15 cellular contexts compared by ENCODE assay signal in the genomic region with DNA sequence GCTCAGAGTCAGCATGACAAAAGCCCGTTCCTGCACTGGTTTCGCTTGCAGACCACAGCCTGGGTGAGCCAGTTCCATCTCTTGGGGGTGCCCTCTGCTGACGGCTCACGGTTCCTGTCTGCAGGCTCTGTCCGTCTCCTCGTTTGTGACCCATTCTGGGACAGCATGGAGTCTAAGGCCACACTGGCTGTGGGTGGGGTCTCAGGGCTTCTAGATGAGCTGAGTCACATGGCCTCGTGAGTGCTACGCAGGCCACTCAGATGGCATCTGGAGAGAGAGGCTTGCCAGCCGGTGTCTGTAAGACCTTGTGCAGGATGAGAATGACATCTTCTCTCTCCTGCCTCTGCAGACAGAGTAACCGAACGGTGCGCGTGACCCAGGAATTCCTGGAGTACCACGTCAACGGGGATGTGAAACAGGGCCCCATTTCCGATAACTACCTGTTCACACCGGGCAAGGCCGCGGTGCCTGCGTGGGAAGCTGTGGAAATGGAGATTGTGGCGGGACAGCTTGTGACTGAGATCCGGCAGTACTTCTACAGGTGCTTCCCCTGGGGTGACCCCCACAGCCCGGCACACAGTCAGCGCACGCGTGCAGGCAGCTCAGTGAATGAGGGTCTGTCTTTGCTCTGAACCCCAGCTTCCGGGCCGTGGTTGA. TPM values are rescaled to one million over a fixed set of nuclear protein-coding genes. Genes with fewer than 3 reads are reported as not detected.
DNase-seq lines count a peak whose midpoint lies in the region; ATAC-seq and TF ChIP-seq lines count a peak whose summit lies in the region.
"Had no signal": no experiment of that assay in that cellular context is flagged by ENCODE, and none has a peak within 500 bp of the region (broad histone marks: within the 10 kb centered on the region; RNA-seq: fewer than 3 reads in every experiment).

No MANE protein-coding gene starts in this region.

- H3K27me3 Mint-ChIP-seq in effector memory CD8-positive, alpha-beta T cell = no peaks in the 10 kb centered on the region
- no peaks in the 10 kb centered on the region for H3K27me3 Mint-ChIP-seq in naive thymus-derived CD4-positive, alpha-beta T cell
- H3K27me3 Mint-ChIP-seq: activated B cell treated with CpG ODN at 0.5 μM for 24 hours; activated T-helper 17 cell treated with anti-CD3 and anti-CD28 coated beads, Interleukin-2, amount 50 U/mL, for 72 hours had no signal

- no peaks in the 10 kb centered on the region for H3K4me1 ChIP-seq in OCI-LY7 (ENCODE audit: insufficient read depth, low read length, poor library complexity, severe bottlenecking)
- H3K4me1 ChIP-seq in naive thymus-derived CD4-positive, alpha-beta T cell (ENCODE audit: control insufficient read depth in 2 of 2, insufficient read depth in 2 of 2, low read length in 2 of 2) = no peaks in the 10 kb centered on the region
- no peaks in the 10 kb centered on the region for H3K4me1 ChIP-seq in vagina
- H3K4me1 ChIP-seq: psoas muscle had no signal

- peaks cover 45% of the 10 kb centered on the region for H3K36me3 Mint-ChIP-seq in effector memory CD8-positive, alpha-beta T cell (ENCODE audit: insufficient read depth)
- H3K36me3 Mint-ChIP-seq in naive thymus-derived CD4-positive, alpha-beta T cell = peaks cover 33 to 73% (median 56%) of the 10 kb centered on the region in 5 donors

- no peak for TF ChIP-seq POLR2A in vagina (IDR thresholded peaks at IDR 0.05)

- H4K20me1 ChIP-seq in OCI-LY7 (ENCODE audit: insufficient read depth, low read length) = no peaks in the 10 kb centered on the region

- intact Hi-C loops in OCI-LY7 (cut with micrococcal nuclease; ENCODE audit: unreplicated experiment) = no loop called here
- intact Hi-C loops in naive thymus-derived CD4-positive, alpha-beta T cell (cut with micrococcal nuclease) = no loop called here
- intact Hi-C loops in vagina (cut with DNase I) = no loop called here

- no peak overlapping the region for H3K27ac ChIP-seq in OCI-LY7 (ENCODE audit: low read depth, low read length, poor library complexity, severe bottlenecking)
- H3K27ac ChIP-seq in naive thymus-derived CD4-positive, alpha-beta T cell (ENCODE audit: low read depth, low read length) = no peak overlapping the region
- H3K27ac ChIP-seq in vagina = no peak overlapping the region
- H3K27ac ChIP-seq: psoas muscle had no signal

- H3K9me3 ChIP-seq in OCI-LY7 (ENCODE audit: low read length) (no peaks in the 10 kb centered on the region), vagina (no peaks in the 10 kb centered on the region)
- H3K9me3 ChIP-seq in naive thymus-derived CD4-positive, alpha-beta T cell (ENCODE audit: control insufficient read depth in 2 of 3, low read length in 3 of 3) = peaks cover 0 to 15% (median 0%) of the 10 kb centered on the region in 3 experiments
- H3K9me3 ChIP-seq: psoas muscle had no signal

- H3K27ac Mint-ChIP-seq in effector memory CD8-positive, alpha-beta T cell = peak overlapping the region; percentile 75 to 83
- peak overlapping the region in 1 of 9 donors; percentile 19 for H3K27ac Mint-ChIP-seq in naive thymus-derived CD4-positive, alpha-beta T cell
- H3K27ac Mint-ChIP-seq: activated B cell treated with CpG ODN at 0.5 μM for 24 hours had no signal

- TF ChIP-seq CTCF in OCI-LY7 (conservative IDR thresholded peaks at IDR 0.05; ENCODE audit: low read length) (0 out of 2 replicates have a peak, but pooled peaks have one; percentile 28), vagina (IDR thresholded peaks at IDR 0.05) (no peak)

- DNase-seq in ELF-1 (ENCODE audit: low read depth, low spot score) = peak; percentile 68
- no peak for DNase-seq in OCI-LY7 (ENCODE audit: low spot score)
- DNase-seq in effector memory CD8-positive, alpha-beta T cell = peak in 2 of 3 experiments; percentile 15 to 16
- no peak for DNase-seq in naive thymus-derived CD4-positive, alpha-beta T cell
- no peak for DNase-seq in vagina (ENCODE audit: extremely low spot score in 2 of 2)
- DNase-seq: activated B cell treated with CpG ODN at 0.5 μM for 24 hours, C1 segment of cervical spinal cord, erythroblast, NCI-H1105, NCI-H748 treated with DMSO at 0.1 percent for 48 hours, psoas muscle had no signal

- POLR2A ChIA-PET in OCI-LY7 (lab: Charles Lee) = interaction anchor here (0.9 kb wide), 1 partner anchor 67 kb away, joined by 3 read pairs; no protein-coding TSS in a partner anchor
- POLR2A ChIA-PET in naive thymus-derived CD4-positive, alpha-beta T cell (lab: Charles Lee) = no interaction called here

- no peak overlapping the region for H3K4me3 ChIP-seq in OCI-LY7 (ENCODE audit: low read depth, low read length, poor library complexity, severe bottlenecking)
- H3K4me3 ChIP-seq in naive thymus-derived CD4-positive, alpha-beta T cell (ENCODE audit: low read length) = no peak overlapping the region
- H3K4me3 ChIP-seq in vagina = no peak overlapping the region
- H3K4me3 ChIP-seq: psoas muscle had no signal

- no peaks in the 10 kb centered on the region for H3K27me3 ChIP-seq in naive thymus-derived CD4-positive, alpha-beta T cell (ENCODE audit: control insufficient read depth in 2 of 2, insufficient read depth in 2 of 2, low read length in 2 of 2)
- no peaks in the 10 kb centered on the region for H3K27me3 ChIP-seq in vagina

- H2AFZ ChIP-seq in OCI-LY7 (ENCODE audit: low read length) = no peak overlapping the region

- ATAC-seq in effector memory CD8-positive, alpha-beta T cell (replicated peaks) = peak; percentile 87
- peak; percentile 38 for ATAC-seq in naive thymus-derived CD4-positive, alpha-beta T cell
- no peak for ATAC-seq in GM21515 (IDR thresholded peaks at IDR 0.05; ENCODE audit: unreplicated experiment)
- no peak for ATAC-seq in HG03045 (IDR thresholded peaks at IDR 0.05; ENCODE audit: unreplicated experiment)
- ATAC-seq in GM18907 (IDR thresholded peaks at IDR 0.05; ENCODE audit: unreplicated experiment) = no peak
- ATAC-seq: activated T-helper 17 cell treated with anti-CD3 and anti-CD28 coated beads, Interleukin-2, amount 50 U/mL, for 72 hours had no signal

- peaks cover 1 to 3% of the 10 kb centered on the region in 2 donors for H3K9me3 Mint-ChIP-seq in effector memory CD8-positive, alpha-beta T cell
- peaks cover 0 to 10% (median 6%) of the 10 kb centered on the region in 11 donors for H3K9me3 Mint-ChIP-seq in naive thymus-derived CD4-positive, alpha-beta T cell
- H3K9me3 Mint-ChIP-seq: activated T-helper 17 cell treated with anti-CD3 and anti-CD28 coated beads, Interleukin-2, amount 50 U/mL, for 72 hours had no signal

- peak overlapping the region in 1 of 2 donors; percentile 27 for H3K4me3 Mint-ChIP-seq in effector memory CD8-positive, alpha-beta T cell
- H3K4me3 Mint-ChIP-seq in naive thymus-derived CD4-positive, alpha-beta T cell = no peak overlapping the region
- H3K4me3 Mint-ChIP-seq: activated B cell treated with CpG ODN at 0.5 μM for 24 hours; activated T-helper 17 cell treated with anti-CD3 and anti-CD28 coated beads, Interleukin-2, amount 50 U/mL, for 72 hours had no signal

- H3K9me2 ChIP-seq in OCI-LY7 (ENCODE audit: insufficient read depth, low read length) = no peaks in the 10 kb centered on the region

- H3K4me1 Mint-ChIP-seq in effector memory CD8-positive, alpha-beta T cell (ENCODE audit: low read depth in 2 of 2) = peaks cover 8 to 14% of the 10 kb centered on the region in 2 donors
- peaks cover 0 to 3% (median 0%) of the 10 kb centered on the region in 7 donors for H3K4me1 Mint-ChIP-seq in naive thymus-derived CD4-positive, alpha-beta T cell
- H3K4me1 Mint-ChIP-seq: activated B cell treated with CpG ODN at 0.5 μM for 24 hours; activated T-helper 17 cell treated with anti-CD3 and anti-CD28 coated beads, Interleukin-2, amount 50 U/mL, for 72 hours had no signal

- CTCF ChIA-PET in OCI-LY7 (lab: Charles Lee; ENCODE audit: unreplicated experiment) = interaction anchor here (0.5 kb wide), 1 partner anchor 64 kb away, joined by 3 read pairs; no protein-coding TSS in a partner anchor
- CTCF ChIA-PET in naive thymus-derived CD4-positive, alpha-beta T cell (lab: Charles Lee) = no interaction called here

- no peaks in the 10 kb centered on the region for H3K79me2 ChIP-seq in OCI-LY7 (ENCODE audit: insufficient read depth, low read depth, low read length)

- H3K36me3 ChIP-seq in OCI-LY7 (ENCODE audit: insufficient read depth, low read length) (peaks cover 17% of the 10 kb centered on the region), vagina (peaks cover 0 to 55% of the 10 kb centered on the region in 2 donors)
- H3K36me3 ChIP-seq in naive thymus-derived CD4-positive, alpha-beta T cell (ENCODE audit: control insufficient read depth in 2 of 3, insufficient read depth in 3 of 3, low read length in 3 of 3) = peaks cover 0 to 100% (median 4%) of the 10 kb centered on the region in 3 experiments

- no peak overlapping the region for H3K4me2 ChIP-seq in OCI-LY7 (ENCODE audit: low read length)

- BruUV-seq in OCI-LY7 (replicated peaks; lab: Mats Ljungman, UMichigan) = no TSS peak

RNA-seq across cellular contexts. Expression of gene MRFAP1, which starts 31.6 kb away (rescaled TPM):
- total RNA-seq in OCI-LY7 (2014; rRNA removed; shearing (Covaris generic)) = 90.8 and 142 TPM in 2 replicates
- 213 and 224 TPM in 2 replicates for total RNA-seq in OCI-LY7 (2022)
- 100 to 1,000 TPM; 120 to 187 (median 139) TPM for total RNA-seq in naive thymus-derived CD4-positive, alpha-beta T cell
- polyA plus RNA-seq in naive thymus-derived CD4-positive, alpha-beta T cell = 100 to 1,000 TPM; 180 to 199 TPM
- 166 TPM for total RNA-seq in vagina

RNA-seq across cellular contexts. Expression of gene MAN2B2, which starts 33.9 kb away (rescaled TPM):
- total RNA-seq in OCI-LY7 (2014; rRNA removed; shearing (Covaris generic)) = 11.0 and 13.7 TPM in 2 replicates
- 19.4 and 20.4 TPM in 2 replicates for total RNA-seq in OCI-LY7 (2022)
- 10 to 100 TPM; 28.7 to 56.2 (median 39.4) TPM for total RNA-seq in naive thymus-derived CD4-positive, alpha-beta T cell
- 10 to 100 TPM; 10.5 to 31.4 TPM for polyA plus RNA-seq in naive thymus-derived CD4-positive, alpha-beta T cell
- total RNA-seq in vagina = 26.3 TPM

Comparison
In these comparisons a context has a peak if more than half of its experiments do, and no peak if none do; other contexts are left out.
1. DNase-seq: peak in ELF-1 (single experiment) and effector memory CD8-positive, alpha-beta T cell (2 of 3); none in OCI-LY7 (single experiment), naive thymus-derived CD4-positive, alpha-beta T cell (0 of 9) and vagina (0 of 2).
2. ATAC-seq: peak in effector memory CD8-positive, alpha-beta T cell (single experiment) and naive thymus-derived CD4-positive, alpha-beta T cell (single experiment); none in GM21515 (single experiment), HG03045 (single experiment) and GM18907 (single experiment).